18 cellular contexts compared by ENCODE assay signal in genomic region chr19:2733930-2734588, GRCh38. TPM values are rescaled to one million over a fixed set of nuclear protein-coding genes. Genes with fewer than 3 reads are reported as not detected.
DNase-seq lines count a peak whose midpoint lies in the region; ATAC-seq and TF ChIP-seq lines count a peak whose summit lies in the region.
"Had no signal": no experiment of that assay in that cellular context is flagged by ENCODE, and none has a peak within 500 bp of the region (broad histone marks: within the 10 kb centered on the region; RNA-seq: fewer than 3 reads in every experiment).

No MANE protein-coding gene starts in this region.

- POLR2A ChIA-PET in HEK293 (lab: Yijun Ruan, JAX) = interaction anchor here (0.5 to 0.6 kb wide), 2 partner anchors 33 to 714 kb away, joined by 6 to 7 read pairs; no protein-coding TSS in a partner anchor
- POLR2A ChIA-PET in T-cell (lab: Charles Lee) = interaction anchor here in 1 of 2 donors (0.6 kb wide), 1 partner anchor 90 kb away, joined by 3 read pairs; no protein-coding TSS in a partner anchor

- no peaks in the 10 kb centered on the region for H3K9me3 Mint-ChIP-seq in chondrocyte (ENCODE audit: low read depth)
- H3K9me3 Mint-ChIP-seq in neural crest cell = no peaks in the 10 kb centered on the region
- H3K9me3 Mint-ChIP-seq in T-cell = no peaks in the 10 kb centered on the region
- H3K9me3 Mint-ChIP-seq: activated naive CD4-positive, alpha-beta T cell treated with anti-CD3 and anti-CD28 coated beads for 36 hours had no signal

- TF ChIP-seq POLR2A in thyroid gland (IDR thresholded peaks at IDR 0.05) (no peak), tibial nerve (IDR thresholded peaks at IDR 0.05) (no peak)

- CTCF ChIA-PET in HEK293 (lab: Yijun Ruan, JAX) = interaction anchor here (0.6 to 1.4 kb wide), 2 partner anchors 16 to 379 kb away, joined by 6 read pairs; no protein-coding TSS in a partner anchor
- CTCF ChIA-PET in T-cell (lab: Charles Lee) = no interaction called here

- H3K4me1 ChIP-seq in HEK293 (ENCODE audit: control insufficient read depth, insufficient read depth, low read length) (no peaks in the 10 kb centered on the region), thyroid gland (peaks cover 3 to 5% of the 10 kb centered on the region in 2 donors), tibial nerve (peaks cover 0 to 10% (median 4%) of the 10 kb centered on the region in 4 donors)

- intact Hi-C loops in thyroid gland (cut with DNase I) = no loop called here

- peak overlapping the region; percentile 79 for H3K27ac Mint-ChIP-seq in chondrocyte (ENCODE audit: unreplicated experiment)
- H3K27ac Mint-ChIP-seq in neural crest cell (ENCODE audit: unreplicated experiment) = no peak overlapping the region
- no peak overlapping the region for H3K27ac Mint-ChIP-seq in T-cell
- H3K27ac Mint-ChIP-seq: activated naive CD4-positive, alpha-beta T cell treated with anti-CD3 and anti-CD28 coated beads for 36 hours had no signal

- H3K9me3 ChIP-seq in HEK293 (ENCODE audit: control insufficient read depth, insufficient read depth, low read depth, low read length) (no peaks in the 10 kb centered on the region), thyroid gland (no peaks in the 10 kb centered on the region), tibial nerve (no peaks in the 10 kb centered on the region)
- H3K9me3 ChIP-seq: suprapubic skin had no signal

- H3K36me3 Mint-ChIP-seq in chondrocyte (ENCODE audit: low read depth) (peaks cover 10% of the 10 kb centered on the region), neural crest cell (ENCODE audit: low read depth) (peaks cover 9% of the 10 kb centered on the region), T-cell (peaks cover 24% of the 10 kb centered on the region)

- no peak overlapping the region for H3K4me3 ChIP-seq in HEK293 (ENCODE audit: low read depth, low read length)
- H3K4me3 ChIP-seq in thyroid gland (replicated peaks in 1 of 3) = no peak overlapping the region
- H3K4me3 ChIP-seq in tibial nerve = no peak overlapping the region
- H3K4me3 ChIP-seq: left ventricle myocardium inferior, suprapubic skin had no signal

- peaks cover 7% of the 10 kb centered on the region for H3K4me1 Mint-ChIP-seq in chondrocyte (ENCODE audit: low read depth)
- peaks cover 5% of the 10 kb centered on the region for H3K4me1 Mint-ChIP-seq in neural crest cell
- peaks cover 13 to 16% (median 14%) of the 10 kb centered on the region in 3 donors for H3K4me1 Mint-ChIP-seq in T-cell

- no peaks in the 10 kb centered on the region for H3K27me3 Mint-ChIP-seq in chondrocyte (ENCODE audit: low read depth)
- no peaks in the 10 kb centered on the region for H3K27me3 Mint-ChIP-seq in neural crest cell (ENCODE audit: low read depth)
- H3K27me3 Mint-ChIP-seq in T-cell = no peaks in the 10 kb centered on the region

- WGBS in thyroid gland, 2 donors = 89 to 91% methylated on average over 35 of the region's 35 CpGs
- 76 to 77% methylated on average over 35 of the region's 35 CpGs for WGBS in tibial nerve, 2 donors

- ATAC-seq in T-cell (replicated peaks in 1 of 4) = no peak

- no peak overlapping the region for H3K4me3 Mint-ChIP-seq in chondrocyte (ENCODE audit: unreplicated experiment)
- H3K4me3 Mint-ChIP-seq in neural crest cell = peak overlapping the region; percentile 39
- H3K4me3 Mint-ChIP-seq in T-cell = no peak overlapping the region
- H3K4me3 Mint-ChIP-seq: activated naive CD4-positive, alpha-beta T cell treated with anti-CD3 and anti-CD28 coated beads for 36 hours had no signal

- H3K27ac ChIP-seq in HEK293 (ENCODE audit: extremely low read depth, low read depth, low read length) (no peak overlapping the region; the same call in 1 of the 2 replicates), thyroid gland (no peak overlapping the region), tibial nerve (no peak overlapping the region)
- H3K27ac ChIP-seq: left ventricle myocardium inferior, suprapubic skin had no signal

- no peak for TF ChIP-seq EP300 in tibial nerve (IDR thresholded peaks at IDR 0.05)

- TF ChIP-seq CTCF in HEK293 (tag by site-specific recombination; IDR thresholded peaks at IDR 0.05) = no peak
- TF ChIP-seq CTCF in chondrocyte (IDR thresholded peaks at IDR 0.05) = no peak
- no peak for TF ChIP-seq CTCF in neural crest cell (conservative IDR thresholded peaks at IDR 0.05)
- no peak for TF ChIP-seq CTCF in thyroid gland (IDR thresholded peaks at IDR 0.05)
- TF ChIP-seq CTCF in tibial nerve (IDR thresholded peaks at IDR 0.05) = no peak

- H3K27me3 ChIP-seq in thyroid gland = no peaks in the 10 kb centered on the region
- no peaks in the 10 kb centered on the region for H3K27me3 ChIP-seq in tibial nerve
- H3K27me3 ChIP-seq: suprapubic skin had no signal

- DNase-seq in COLO829 (ENCODE audit: low spot score) (peak; percentile 55), chondrocyte (ENCODE audit: low spot score) (peak; percentile 76), neural crest cell (ENCODE audit: low read depth, low spot score) (no peak), thyroid gland (no peak), T-cell (no peak), tibial nerve (ENCODE audit: low spot score in 2 of 2) (no peak)
- DNase-seq: activated CD8-positive, alpha-beta memory T cell treated with anti-CD3 and anti-CD28 coated beads for 24 hours; activated naive CD4-positive, alpha-beta T cell treated with anti-CD3 and anti-CD28 coated beads for 36 hours; activated T-cell treated with anti-CD3 and anti-CD28 coated beads, Interleukin-2, amount 50 U/mL, for 48 hours; amygdala; foreskin fibroblast; left ventricle myocardium inferior; NCI-H748 treated with DMSO at 0.1 percent for 48 hours; SHP77; stimulated activated CD4-positive, alpha-beta T cell treated with anti-CD3 and anti-CD28 coated beads, Interleukin-1b, Interleukin-23, amount 100 ng/mL, for 48 hours; T-helper 1 cell had no signal

- H3K36me3 ChIP-seq in HEK293 (ENCODE audit: control insufficient read depth in 2 of 2, insufficient read depth in 1 of 2, low read length in 2 of 2) = peaks cover 0 to 51% of the 10 kb centered on the region in 2 experiments; a peak in 2 of 3 replicates
- peaks cover 12 to 16% of the 10 kb centered on the region in 2 donors for H3K36me3 ChIP-seq in thyroid gland
- H3K36me3 ChIP-seq in tibial nerve = peaks cover 0 to 61% (median 0%) of the 10 kb centered on the region in 3 donors

TF ChIP-seq in HEK293, 187 proteins besides CTCF, POLR2A, EP300 and RAD21 (continues in another document):
- TF ChIP-seq ZBTB26 (tag by site-specific recombination; optimal IDR thresholded peaks at IDR 0.05) = peak; percentile 27
- TF ChIP-seq ZNF146 (tag by site-specific recombination; IDR thresholded peaks at IDR 0.05) = no peak
- peak; percentile 31 for TF ChIP-seq KLF1 (tag by site-specific recombination; IDR thresholded peaks at IDR 0.05)
- 0 out of 2 replicates have a peak, but pooled peaks have one; percentile 16 for TF ChIP-seq ZSCAN5A (tag by site-specific recombination; IDR thresholded peaks at IDR 0.05)
- peak; percentile 65 for TF ChIP-seq ZFHX2 (tag by site-specific recombination; conservative IDR thresholded peaks at IDR 0.05)
- TF ChIP-seq ZNF266 (tag by site-specific recombination; IDR thresholded peaks at IDR 0.05; ENCODE audit: low read depth) = no peak
- no peak for TF ChIP-seq ZNF791 (tag by site-specific recombination; IDR thresholded peaks at IDR 0.05)

RNA-seq across cellular contexts. Expression of gene SLC39A3, which starts 5.8 kb away (rescaled TPM):
- 28.2 to 34.0 TPM (median 32.7 TPM) in 3 replicates for total RNA-seq in chondrocyte
- 43.0 and 43.1 TPM in 2 replicates for total RNA-seq in neural crest cell
- 10 to 100 TPM; 21.7 to 52.2 (median 31.4) TPM for total RNA-seq in thyroid gland
- 10 to 100 TPM; 13.2 to 24.5 (median 19.6) TPM for total RNA-seq in T-cell
- total RNA-seq in tibial nerve = 10 to 100 TPM; 29.8 to 42.5 (median 36.2) TPM

RNA-seq across cellular contexts. Expression of gene DIRAS1, which starts 12.9 kb away (rescaled TPM):
- 14.1 to 20.9 TPM (median 20.2 TPM) in 3 replicates for total RNA-seq in chondrocyte
- 19.9 and 24.4 TPM in 2 replicates for total RNA-seq in neural crest cell
- under 1 TPM; 0.27 to 0.67 (median 0.40) TPM for total RNA-seq in thyroid gland
- under 1 TPM; 0.53 to 0.70 (median 0.60) TPM for total RNA-seq in T-cell
- under 1 TPM in 3 of 4 donors, not detected in 1; 0.59 to 0.90 (median 0.87) TPM for total RNA-seq in tibial nerve

RNA-seq across cellular contexts. Expression of gene GNG7, which starts 31.6 kb away (rescaled TPM):
- 1.9 to 3.6 TPM (median 2.5 TPM) in 3 replicates for total RNA-seq in chondrocyte
- total RNA-seq in neural crest cell = 13.9 and 15.1 TPM in 2 replicates
- total RNA-seq in thyroid gland = 1 to 10 TPM; 3.8 to 6.9 (median 5.6) TPM
- 1 to 10 TPM; 4.5 to 7.2 (median 5.7) TPM for total RNA-seq in T-cell
- 1 to 10 TPM; 2.6 to 5.3 (median 3.5) TPM for total RNA-seq in tibial nerve

RNA-seq across cellular contexts. Expression of gene SGTA, which starts 49.0 kb away (rescaled TPM):
- total RNA-seq in chondrocyte (36.6 to 42.2 TPM (median 37.7 TPM) in 3 replicates), neural crest cell (89.9 and 95.1 TPM in 2 replicates), thyroid gland (10 to 100 TPM; 43.4 to 86.8 (median 73.4) TPM), T-cell (10 to 100 TPM; 28.9 to 42.5 (median 36.7) TPM), tibial nerve (10 to 100 TPM; 40.2 to 47.6 (median 44.9) TPM)

RNA-seq across cellular contexts. Expression of gene THOP1, which starts 51.2 kb away (rescaled TPM):
- total RNA-seq in chondrocyte (46.9 to 78.0 TPM (median 48.4 TPM) in 3 replicates), neural crest cell (171 and 173 TPM in 2 replicates), thyroid gland (10 to 100 TPM; 29.7 to 79.0 (median 58.9) TPM), T-cell (10 to 100 TPM; 30.8 to 46.6 (median 41.9) TPM), tibial nerve (10 to 100 TPM; 35.8 to 91.8 (median 42.9) TPM)

Comparison
In these comparisons a context has a peak if more than half of its experiments do, and no peak if none do; other contexts are left out.
1. DNase-seq: peak in COLO829 (single experiment) and chondrocyte (single experiment); none in neural crest cell (single experiment), thyroid gland (0 of 2), T-cell (0 of 34) and tibial nerve (0 of 2).